In the genomic region with DNA sequence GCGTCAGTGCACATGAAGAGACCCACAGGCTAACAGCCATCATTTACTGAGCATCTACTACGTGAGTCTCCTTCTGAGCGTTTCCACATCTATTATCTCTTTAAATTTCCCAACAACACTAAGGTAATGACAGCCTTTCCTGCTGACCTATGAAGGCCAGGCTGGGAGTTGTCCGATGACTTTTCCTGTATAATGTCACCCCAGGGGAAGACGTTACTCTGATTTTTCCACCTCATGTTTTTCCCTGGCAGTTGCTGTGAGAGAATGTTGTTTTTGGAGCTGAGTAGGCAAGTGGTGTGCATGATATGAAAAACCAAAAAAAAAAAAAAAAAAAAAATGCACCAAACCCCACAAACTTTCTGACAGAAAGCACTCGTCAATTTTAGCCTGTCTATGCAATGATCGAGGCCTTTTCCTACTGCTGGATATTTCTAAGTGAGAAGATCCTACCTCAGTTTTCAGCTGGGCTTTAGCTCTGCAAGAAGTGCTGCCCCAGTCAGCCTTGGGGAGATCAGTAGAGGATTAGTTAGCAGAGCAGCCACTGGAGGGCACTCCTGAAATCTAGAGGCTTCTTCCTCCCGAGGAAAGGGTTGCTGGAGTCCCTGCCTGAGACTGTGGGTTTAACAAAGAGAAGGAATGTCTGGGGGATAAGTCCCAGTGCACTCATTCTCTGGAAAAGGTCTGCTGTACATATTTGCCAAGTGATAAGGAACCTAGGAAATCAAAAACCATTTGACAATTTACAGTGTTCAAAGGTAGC, we compare ENCODE assay signal across 8 cellular contexts.
A peak's percentile ranks its signal among the peaks of the same experiment; 100 is the strongest.
DNase-seq lines count a peak whose midpoint lies in the region; ATAC-seq lines count a peak whose summit lies in the region.

No MANE protein-coding gene starts in this region.

- no peaks in the 10 kb centered on the region for H3K36me3 ChIP-seq in NT2/D1 (ENCODE audit: insufficient read depth, insufficient read length, low read length)

- H3K9me3 ChIP-seq in NT2/D1 (ENCODE audit: insufficient read depth, low read length) = no peaks in the 10 kb centered on the region

- no peaks in the 10 kb centered on the region for H3K27me3 ChIP-seq in NT2/D1 (ENCODE audit: insufficient read depth, insufficient read length)

- H3K27ac Mint-ChIP-seq in memory B cell = no peak overlapping the region
- H3K27ac Mint-ChIP-seq in activated T-helper 2 cell treated with anti-CD3 and anti-CD28 coated beads, Interferon-gamma antibody, Interleukin-2, Interleukin-4, amounts not matched to agents 10 μg/mL and 5 μg/mL and 100 μg/mL, durations not matched to agents 14 hours and 24 hours and 36 hours = no peak overlapping the region
- no peak overlapping the region for H3K27ac Mint-ChIP-seq in natural killer cell treated with Interleukin-12 subunit alpha and Interleukin-12 subunit beta and Interleukin-15 and Interleukin-18, amount 100 ng/mL, for 72 hours

- H3K4me1 Mint-ChIP-seq in memory B cell = peaks cover 2% of the 10 kb centered on the region
- H3K4me1 Mint-ChIP-seq in activated T-helper 2 cell treated with anti-CD3 and anti-CD28 coated beads, Interferon-gamma antibody, Interleukin-2, Interleukin-4, amounts not matched to agents 10 μg/mL and 5 μg/mL and 100 μg/mL, durations not matched to agents 14 hours and 24 hours and 36 hours (ENCODE audit: low read depth) = peaks cover 6% of the 10 kb centered on the region
- H3K4me1 Mint-ChIP-seq in natural killer cell treated with Interleukin-12 subunit alpha and Interleukin-12 subunit beta and Interleukin-15 and Interleukin-18, amount 100 ng/mL, for 72 hours (ENCODE audit: low read depth in 2 of 2) = no peaks in the 10 kb centered on the region

- no peaks in the 10 kb centered on the region for H3K27me3 Mint-ChIP-seq in memory B cell
- H3K27me3 Mint-ChIP-seq in activated T-helper 2 cell treated with anti-CD3 and anti-CD28 coated beads, Interferon-gamma antibody, Interleukin-2, Interleukin-4, amounts not matched to agents 10 μg/mL and 5 μg/mL and 100 μg/mL, durations not matched to agents 14 hours and 24 hours and 36 hours (ENCODE audit: low read depth) = no peaks in the 10 kb centered on the region
- H3K27me3 Mint-ChIP-seq in natural killer cell treated with Interleukin-12 subunit alpha and Interleukin-12 subunit beta and Interleukin-15 and Interleukin-18, amount 100 ng/mL, for 72 hours = no peaks in the 10 kb centered on the region

- no peak overlapping the region for H3K4me3 Mint-ChIP-seq in memory B cell
- H3K4me3 Mint-ChIP-seq in activated T-helper 2 cell treated with anti-CD3 and anti-CD28 coated beads, Interferon-gamma antibody, Interleukin-2, Interleukin-4, amounts not matched to agents 10 μg/mL and 5 μg/mL and 100 μg/mL, durations not matched to agents 14 hours and 24 hours and 36 hours (ENCODE audit: low read depth) = no peak overlapping the region
- no peak overlapping the region for H3K4me3 Mint-ChIP-seq in natural killer cell treated with Interleukin-12 subunit alpha and Interleukin-12 subunit beta and Interleukin-15 and Interleukin-18, amount 100 ng/mL, for 72 hours

- intact Hi-C loops in activated T-helper 2 cell treated with anti-CD3 and anti-CD28 coated beads, Interferon-gamma antibody, Interleukin-2, Interleukin-4, amounts not matched to agents 10 μg/mL and 5 μg/mL and 100 μg/mL, durations not matched to agents 14 hours and 24 hours and 36 hours (cut with micrococcal nuclease) = loop anchor here (10.0 kb wide), 2 partner anchors 210 to 310 kb away; partner anchors contain the start of gene SLC8A1

- H3K9ac ChIP-seq in NT2/D1 (ENCODE audit: insufficient read length, low read depth) = no peak overlapping the region

- ATAC-seq in memory B cell (ENCODE audit: low read depth) = peak; percentile 29
- no peak for ATAC-seq in natural killer cell treated with Interleukin-12 subunit alpha and Interleukin-12 subunit beta and Interleukin-15 and Interleukin-18, amount 100 ng/mL, for 72 hours

- no peaks in the 10 kb centered on the region for H3K4me1 ChIP-seq in NT2/D1 (ENCODE audit: insufficient read depth, insufficient read length)

- no peaks in the 10 kb centered on the region for H3K9me3 Mint-ChIP-seq in memory B cell
- H3K9me3 Mint-ChIP-seq in activated T-helper 2 cell treated with anti-CD3 and anti-CD28 coated beads, Interferon-gamma antibody, Interleukin-2, Interleukin-4, amounts not matched to agents 10 μg/mL and 5 μg/mL and 100 μg/mL, durations not matched to agents 14 hours and 24 hours and 36 hours = no peaks in the 10 kb centered on the region
- no peaks in the 10 kb centered on the region for H3K9me3 Mint-ChIP-seq in natural killer cell treated with Interleukin-12 subunit alpha and Interleukin-12 subunit beta and Interleukin-15 and Interleukin-18, amount 100 ng/mL, for 72 hours

- no peaks in the 10 kb centered on the region for H3K36me3 Mint-ChIP-seq in memory B cell
- no peaks in the 10 kb centered on the region for H3K36me3 Mint-ChIP-seq in activated T-helper 2 cell treated with anti-CD3 and anti-CD28 coated beads, Interferon-gamma antibody, Interleukin-2, Interleukin-4, amounts not matched to agents 10 μg/mL and 5 μg/mL and 100 μg/mL, durations not matched to agents 14 hours and 24 hours and 36 hours (ENCODE audit: low read depth)
- H3K36me3 Mint-ChIP-seq in natural killer cell treated with Interleukin-12 subunit alpha and Interleukin-12 subunit beta and Interleukin-15 and Interleukin-18, amount 100 ng/mL, for 72 hours = no peaks in the 10 kb centered on the region

- no peak overlapping the region for H3K4me3 ChIP-seq in NT2/D1 (ENCODE audit: insufficient read length, low read depth)

- peak; percentile 60 for DNase-seq in D341Med (ENCODE audit: low spot score)
- DNase-seq in GM19238 (ENCODE audit: insufficient read length, low spot score) = peak; percentile 10
- DNase-seq in HS-27A (ENCODE audit: low read depth) = peak; percentile 58
- DNase-seq in NT2/D1 (ENCODE audit: low read depth, low spot score) = peak; percentile 65
- peak; percentile 65 for DNase-seq in ecto neural progenitor cell (ENCODE audit: low spot score)
- no peak for DNase-seq in memory B cell (ENCODE audit: low spot score in 2 of 2)
- DNase-seq in activated T-helper 2 cell treated with anti-CD3 and anti-CD28 coated beads, Interferon-gamma antibody, Interleukin-2, Interleukin-4, amounts not matched to agents 10 μg/mL and 5 μg/mL and 100 μg/mL, durations not matched to agents 14 hours and 24 hours and 36 hours (ENCODE audit: low spot score) = no peak
- no peak for DNase-seq in natural killer cell treated with Interleukin-12 subunit alpha and Interleukin-12 subunit beta and Interleukin-15 and Interleukin-18, amount 100 ng/mL, for 72 hours (ENCODE audit: low spot score)

Comparison
In these comparisons a context has a peak if more than half of its experiments do, and no peak if none do; other contexts are left out.
1. DNase-seq: peak in D341Med (single experiment), GM19238 (single experiment), HS-27A (single experiment), NT2/D1 (single experiment) and ecto neural progenitor cell (single experiment); none in memory B cell (0 of 2), activated T-helper 2 cell treated with anti-CD3 and anti-CD28 coated beads, Interferon-gamma antibody, Interleukin-2, Interleukin-4, amounts not matched to agents 10 μg/mL and 5 μg/mL and 100 μg/mL, durations not matched to agents 14 hours and 24 hours and 36 hours (single experiment) and natural killer cell treated with Interleukin-12 subunit alpha and Interleukin-12 subunit beta and Interleukin-15 and Interleukin-18, amount 100 ng/mL, for 72 hours (single experiment).